In genomic region chr4:124025423-124025822, GRCh38 we compare ENCODE assay signal across 1 cellular context.
A peak's percentile ranks its signal among the peaks of the same experiment; 100 is the strongest.
TF ChIP-seq lines count a peak whose summit lies in the region.

No MANE protein-coding gene starts in this region.

TF ChIP-seq in HEK293, 187 proteins besides CTCF, POLR2A, EP300 and RAD21 (continued from another document):
- TF ChIP-seq PRDM10 (tag by site-specific recombination; IDR thresholded peaks at IDR 0.05) (peak; percentile 57), ZNF544 (tag by site-specific recombination; IDR thresholded peaks at IDR 0.05) (no peak), ZNF433 (tag by site-specific recombination; IDR thresholded peaks at IDR 0.05; ENCODE audit: low read depth) (no peak), ZNF37A (tag by site-specific recombination; IDR thresholded peaks at IDR 0.05) (no peak), REST (tag by site-specific recombination; IDR thresholded peaks at IDR 0.05) (no peak)
